In genomic region chr9:72538926-72539702, GRCh38 we compare ENCODE assay signal across 1 cellular context.
TF ChIP-seq lines count a peak whose summit lies in the region.

No MANE protein-coding gene starts in this region.

TF ChIP-seq in IMR-90, 13 proteins besides CTCF, POLR2A, EP300 and RAD21:
- TF ChIP-seq RFX5 (IDR thresholded peaks at IDR 0.05; ENCODE audit: low read depth, low read length) (no peak), MAFK (IDR thresholded peaks at IDR 0.05; ENCODE audit: low read depth, low read length) (no peak), MAZ (IDR thresholded peaks at IDR 0.05; ENCODE audit: borderline replicate concordance, low read depth, low read length) (no peak), MXI1 (IDR thresholded peaks at IDR 0.05; ENCODE audit: borderline replicate concordance, low read depth, low read length) (no peak), BHLHE40 (IDR thresholded peaks at IDR 0.05; ENCODE audit: low read depth, low read length) (no peak), NFE2L2 (IDR thresholded peaks at IDR 0.05; ENCODE audit: low read depth, low read length) (no peak), SMC3 (IDR thresholded peaks at IDR 0.05; ENCODE audit: low read depth, low read length) (no peak), CEBPB (IDR thresholded peaks at IDR 0.05; ENCODE audit: low read depth, low read length) (no peak), FOS (IDR thresholded peaks at IDR 0.05; ENCODE audit: low read depth, low read length) (no peak), RCOR1 (IDR thresholded peaks at IDR 0.05; ENCODE audit: insufficient replicate concordance, low read length) (no peak), CHD1 (IDR thresholded peaks at IDR 0.05; ENCODE audit: low read depth, low read length) (no peak)
- TF ChIP-seq, protein P1, sequence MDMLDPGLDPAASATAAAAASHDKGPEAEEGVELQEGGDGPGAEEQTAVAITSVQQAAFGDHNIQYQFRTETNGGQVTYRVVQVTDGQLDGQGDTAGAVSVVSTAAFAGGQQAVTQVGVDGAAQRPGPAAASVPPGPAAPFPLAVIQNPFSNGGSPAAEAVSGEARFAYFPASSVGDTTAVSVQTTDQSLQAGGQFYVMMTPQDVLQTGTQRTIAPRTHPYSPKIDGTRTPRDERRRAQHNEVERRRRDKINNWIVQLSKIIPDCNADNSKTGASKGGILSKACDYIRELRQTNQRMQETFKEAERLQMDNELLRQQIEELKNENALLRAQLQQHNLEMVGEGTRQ (IDR thresholded peaks at IDR 0.05; ENCODE audit: low read depth, low read length) = no peak
- TF ChIP-seq, protein P2, sequence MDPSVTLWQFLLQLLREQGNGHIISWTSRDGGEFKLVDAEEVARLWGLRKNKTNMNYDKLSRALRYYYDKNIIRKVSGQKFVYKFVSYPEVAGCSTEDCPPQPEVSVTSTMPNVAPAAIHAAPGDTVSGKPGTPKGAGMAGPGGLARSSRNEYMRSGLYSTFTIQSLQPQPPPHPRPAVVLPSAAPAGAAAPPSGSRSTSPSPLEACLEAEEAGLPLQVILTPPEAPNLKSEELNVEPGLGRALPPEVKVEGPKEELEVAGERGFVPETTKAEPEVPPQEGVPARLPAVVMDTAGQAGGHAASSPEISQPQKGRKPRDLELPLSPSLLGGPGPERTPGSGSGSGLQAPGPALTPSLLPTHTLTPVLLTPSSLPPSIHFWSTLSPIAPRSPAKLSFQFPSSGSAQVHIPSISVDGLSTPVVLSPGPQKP (IDR thresholded peaks at IDR 0.05; ENCODE audit: borderline replicate concordance, low read depth, low read length) = no peak
